In the genomic region with DNA sequence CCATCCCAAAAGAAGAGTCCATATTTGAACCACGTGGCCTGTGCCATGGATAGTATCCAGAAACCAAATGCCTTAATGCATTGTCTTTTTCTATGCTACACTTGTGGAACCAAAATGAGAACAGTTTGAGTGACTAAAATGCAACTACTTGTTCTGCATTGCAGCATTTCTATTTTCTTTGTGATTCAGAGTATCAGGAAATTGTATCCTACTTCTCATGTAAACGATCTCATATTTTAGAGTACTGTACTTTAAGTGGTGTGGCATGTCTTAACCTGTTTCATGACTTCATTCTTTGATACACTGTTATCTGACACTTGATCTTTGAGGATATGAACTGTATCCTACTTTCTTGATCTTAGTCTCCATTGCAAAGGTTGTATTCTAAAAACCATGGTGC, we compare ENCODE assay signal across 20 cellular contexts.
"Had no signal": no experiment of that assay in that cellular context is flagged by ENCODE, and none has a peak within 500 bp of the region (broad histone marks: within the 10 kb centered on the region; RNA-seq: fewer than 3 reads in every experiment).

No MANE protein-coding gene starts in this region.

- H3K36me3 ChIP-seq: gastroesophageal sphincter, prostate gland, spleen, vagina had no signal

- H3K4me1 ChIP-seq: body of pancreas, gastroesophageal sphincter, prostate gland, spleen, testis, vagina had no signal

- ATAC-seq: activated CD4-positive, alpha-beta T cell treated with anti-CD3 and anti-CD28 coated beads for 36 hours; body of pancreas; gastroesophageal sphincter; natural killer cell treated with Interleukin-12 subunit alpha and Interleukin-12 subunit beta and Interleukin-15 and Interleukin-18, amount 100 ng/mL, for 72 hours had no signal

- DNase-seq: activated B cell treated with CpG ODN at 0.5 μM for 24 hours; activated CD4-positive, alpha-beta memory T cell treated with anti-CD3 and anti-CD28 coated beads, Interleukin-2, amount 10 ng/mL, durations not matched to agents 7 days and 5 days; activated CD4-positive, alpha-beta T cell treated with anti-CD3 and anti-CD28 coated beads for 36 hours; activated effector memory CD4-positive, alpha-beta T cell treated with anti-CD3 and anti-CD28 coated beads, Interleukin-2, amount 50 U/mL, for 16 hours; activated naive CD4-positive, alpha-beta T cell treated with anti-CD3 and anti-CD28 coated beads, Interleukin-2, amount 10 ng/mL, durations not matched to agents 7 days and 5 days; amygdala; body of pancreas; caudate nucleus; effector CD4-positive, alpha-beta T cell; head of caudate nucleus; hypothalamus; spleen; stimulated activated CD4-positive, alpha-beta T cell treated with anti-CD3 and anti-CD28 coated beads, Interleukin-4, amount 100 ng/mL, for 1 hour; stimulated activated naive CD4-positive, alpha-beta T cell; testis had no signal

- H3K4me3 ChIP-seq: body of pancreas, gastroesophageal sphincter, prostate gland, spleen, testis, vagina had no signal

- H3K9me3 ChIP-seq: body of pancreas, gastroesophageal sphincter, prostate gland, spleen, testis, vagina had no signal

- FAIRE-seq: endometrium had no signal

- H3K27ac ChIP-seq: body of pancreas, gastroesophageal sphincter, prostate gland, spleen, testis, vagina had no signal

- H3K27me3 ChIP-seq: body of pancreas, gastroesophageal sphincter, testis, vagina had no signal
